Comparison of ENCODE assay signal across 1 cellular context in genomic region chr3:42855547-42856380, GRCh38.
TF ChIP-seq lines count a peak whose summit lies in the region.

No MANE protein-coding gene starts in this region.

TF ChIP-seq in HepG2, 621 proteins besides CTCF, POLR2A, EP300 and RAD21 (continued from another document and continues in another):
- TF ChIP-seq ZNF362 (CRISPR knock-in tag; IDR thresholded peaks at IDR 0.05; ENCODE audit: borderline replicate concordance) = 0 out of 2 replicates have a peak, but pooled peaks have one; percentile 21
- TF ChIP-seq ZNF552 (CRISPR knock-in tag; IDR thresholded peaks at IDR 0.05; ENCODE audit: borderline replicate concordance) = no peak
- TF ChIP-seq ZFX (CRISPR knock-in tag; IDR thresholded peaks at IDR 0.05; ENCODE audit: low read depth) = no peak
- peak; percentile 86 for TF ChIP-seq ZNF263 (CRISPR knock-in tag; IDR thresholded peaks at IDR 0.05)
- no peak for TF ChIP-seq ZNF121 (CRISPR knock-in tag; IDR thresholded peaks at IDR 0.05)
- TF ChIP-seq ZNF570 (CRISPR knock-in tag; IDR thresholded peaks at IDR 0.05; ENCODE audit: borderline replicate concordance) = no peak
- TF ChIP-seq ZNF253 (CRISPR knock-in tag; IDR thresholded peaks at IDR 0.05; ENCODE audit: borderline replicate concordance) = no peak
- peak; percentile 9; the same call in 1 of the 2 replicates for TF ChIP-seq TAF1 (CRISPR knock-in tag; IDR thresholded peaks at IDR 0.05)
- TF ChIP-seq SIN3B (IDR thresholded peaks at IDR 0.05; ENCODE audit: low read length) = no peak
- no peak for TF ChIP-seq ZNF274 (CRISPR knock-in tag; IDR thresholded peaks at IDR 0.05)
- TF ChIP-seq HIVEP1 (CRISPR knock-in tag; IDR thresholded peaks at IDR 0.05) = no peak
- TF ChIP-seq ZZZ3 (CRISPR knock-in tag; IDR thresholded peaks at IDR 0.05; ENCODE audit: borderline replicate concordance) = no peak
- TF ChIP-seq ZNF891 (CRISPR knock-in tag; IDR thresholded peaks at IDR 0.05) = no peak
- TF ChIP-seq KLF16 (CRISPR knock-in tag; IDR thresholded peaks at IDR 0.05) = 0 out of 4 replicates have a peak, but pooled peaks of 1 of the 2 experiments have one; percentile 54
- peak; percentile 89 for TF ChIP-seq FOXA3 (CRISPR knock-in tag; IDR thresholded peaks at IDR 0.05)
- peak; percentile 91 for TF ChIP-seq ISL2 (CRISPR knock-in tag; IDR thresholded peaks at IDR 0.05)
- no peak for TF ChIP-seq NFRKB (IDR thresholded peaks at IDR 0.05)
- TF ChIP-seq MEIS1 (CRISPR knock-in tag; IDR thresholded peaks at IDR 0.05; ENCODE audit: borderline replicate concordance) = 0 out of 2 replicates have a peak, but pooled peaks have one; percentile 54
- no peak for TF ChIP-seq E2F5 (CRISPR knock-in tag; conservative IDR thresholded peaks at IDR 0.05)
- 0 out of 2 replicates have a peak, but pooled peaks have one; percentile 17 for TF ChIP-seq SNAPC5 (CRISPR knock-in tag; IDR thresholded peaks at IDR 0.05; ENCODE audit: borderline replicate concordance)
- peak; percentile 85 for TF ChIP-seq AHDC1 (CRISPR knock-in tag; IDR thresholded peaks at IDR 0.05; ENCODE audit: borderline replicate concordance)
- TF ChIP-seq ZNF335 (CRISPR knock-in tag; IDR thresholded peaks at IDR 0.05) = peak; percentile 56; the same call in 1 of the 2 replicates
- peak; percentile 91 for TF ChIP-seq ZGPAT (CRISPR knock-in tag; IDR thresholded peaks at IDR 0.05)
- TF ChIP-seq HHEX (CRISPR knock-in tag; IDR thresholded peaks at IDR 0.05) = peak; percentile 70; the same call in 1 of the 2 replicates
- TF ChIP-seq POLR2G (IDR thresholded peaks at IDR 0.05; ENCODE audit: low read depth, low read length) = 0 out of 2 replicates have a peak, but pooled peaks have one; percentile 30
- no peak for TF ChIP-seq ZNF510 (CRISPR knock-in tag; IDR thresholded peaks at IDR 0.05; ENCODE audit: low read depth)
- peak; percentile 62; the same call in 1 of the 2 replicates for TF ChIP-seq KAT7 (CRISPR knock-in tag; IDR thresholded peaks at IDR 0.05; ENCODE audit: borderline replicate concordance)
- TF ChIP-seq ZNF333 (CRISPR knock-in tag; IDR thresholded peaks at IDR 0.05; ENCODE audit: borderline replicate concordance) = no peak
- TF ChIP-seq NFKBIZ (CRISPR knock-in tag; IDR thresholded peaks at IDR 0.05) = peak; percentile 33; the same call in 1 of the 2 replicates
- TF ChIP-seq SIX4 (CRISPR knock-in tag; IDR thresholded peaks at IDR 0.05) = peak; percentile 95
- TF ChIP-seq TFAP4 (IDR thresholded peaks at IDR 0.05; ENCODE audit: borderline replicate concordance, low read depth) = peak; percentile 33; the same call in 1 of the 2 replicates
- TF ChIP-seq NCOA2 (CRISPR knock-in tag; IDR thresholded peaks at IDR 0.05) = peak; percentile 95
- 0 out of 2 replicates have a peak, but pooled peaks have one; percentile 27 for TF ChIP-seq KDM4B (CRISPR knock-in tag; IDR thresholded peaks at IDR 0.05)
- no peak for TF ChIP-seq NFATC3 (CRISPR knock-in tag; IDR thresholded peaks at IDR 0.05)
- peak; percentile 85 for TF ChIP-seq JUN (CRISPR knock-in tag; IDR thresholded peaks at IDR 0.05)
- no peak; the same call in 1 of the 2 replicates for TF ChIP-seq MIER3 (CRISPR knock-in tag; IDR thresholded peaks at IDR 0.05; ENCODE audit: borderline replicate concordance)
- TF ChIP-seq ZHX2 (IDR thresholded peaks at IDR 0.05; ENCODE audit: low read depth) = peak; percentile 18
- TF ChIP-seq ZHX2 (CRISPR knock-in tag; IDR thresholded peaks at IDR 0.05; ENCODE audit: borderline replicate concordance) = peak; percentile 61; the same call in 1 of the 2 replicates
- 0 out of 2 replicates have a peak, but pooled peaks have one; percentile 38 for TF ChIP-seq ZNF792 (CRISPR knock-in tag; IDR thresholded peaks at IDR 0.05)
- TF ChIP-seq HMG20A (CRISPR knock-in tag; IDR thresholded peaks at IDR 0.05; ENCODE audit: borderline replicate concordance) = peak; percentile 91
- TF ChIP-seq KDM5B (CRISPR knock-in tag; IDR thresholded peaks at IDR 0.05; ENCODE audit: borderline replicate concordance) = no peak; the same call in 1 of the 2 replicates
- peak; percentile 31; the same call in 1 of the 2 replicates for TF ChIP-seq ZNF317 (CRISPR knock-in tag; IDR thresholded peaks at IDR 0.05)
- TF ChIP-seq SALL1 (CRISPR knock-in tag; IDR thresholded peaks at IDR 0.05) = peak; percentile 98
- peak; percentile 87 for TF ChIP-seq ZNF761 (CRISPR knock-in tag; conservative IDR thresholded peaks at IDR 0.05)
- 0 out of 2 replicates have a peak, but pooled peaks have one; percentile 43 for TF ChIP-seq SMAD1 (CRISPR knock-in tag; IDR thresholded peaks at IDR 0.05; ENCODE audit: borderline replicate concordance, low read depth)
- TF ChIP-seq ATF6 (CRISPR knock-in tag; conservative IDR thresholded peaks at IDR 0.05) = no peak
- peak; percentile 80; the same call in 1 of the 2 replicates for TF ChIP-seq ZSCAN22 (CRISPR knock-in tag; IDR thresholded peaks at IDR 0.05)
- TF ChIP-seq MYNN (CRISPR knock-in tag; IDR thresholded peaks at IDR 0.05; ENCODE audit: low read depth) = no peak
